31 cellular contexts compared by ENCODE assay signal in the genomic region with DNA sequence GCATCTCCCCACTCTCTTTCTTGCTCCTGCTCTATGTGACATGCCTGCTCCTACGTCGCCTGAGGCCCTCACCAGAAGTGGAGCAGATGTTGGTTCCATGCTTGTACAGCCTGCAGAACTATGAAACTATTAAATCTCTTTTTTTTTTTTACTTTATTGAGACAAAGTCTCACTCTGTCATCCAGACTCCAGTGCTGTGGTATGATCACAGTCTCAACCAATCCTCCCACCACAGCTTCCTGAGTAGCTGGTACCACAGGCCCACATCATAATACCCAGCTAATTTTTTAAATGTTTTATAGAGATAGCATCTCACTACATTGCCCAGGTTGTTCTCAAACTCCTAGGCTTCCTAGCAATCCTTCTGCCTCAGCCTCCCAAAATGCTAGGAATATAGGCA.
"Had no signal": no experiment of that assay in that cellular context is flagged by ENCODE, and none has a peak within 500 bp of the region (broad histone marks: within the 10 kb centered on the region; RNA-seq: fewer than 3 reads in every experiment).

No MANE protein-coding gene starts in this region.

- H3K4me3 Mint-ChIP-seq: activated B cell treated with CpG ODN at 0.5 μM for 24 hours; activated CD4-positive, alpha-beta memory T cell treated with anti-CD3 and anti-CD28 coated beads for 36 hours; activated CD8-positive, alpha-beta memory T cell treated with anti-CD3 and anti-CD28 coated beads, Interleukin-2, amount 10 ng/mL, durations not matched to agents 7 days and 5 days; activated CD8-positive, alpha-beta T cell treated with anti-CD3 and anti-CD28 coated beads, Interleukin-2, amount 10 ng/mL, durations not matched to agents 7 days and 5 days; activated naive CD4-positive, alpha-beta T cell treated with anti-CD3 and anti-CD28 coated beads for 36 hours; activated naive CD4-positive, alpha-beta T cell treated with anti-CD3 and anti-CD28 coated beads, Interleukin-2, amount 50 U/mL, for 24 hours; activated T-helper 1 cell treated with anti-CD3 and anti-CD28 coated beads, Interleukin-12 subunit alpha, Interleukin-12 subunit beta, Interleukin-2, Interleukin-4 antibody, amounts not matched to agents 30 ng/mL and 10 ng/mL and 1 ng/mL, durations not matched to agents 14 hours and 24 hours and 36 hours; central memory CD8-positive, alpha-beta T cell; dendritic cell treated with granulocyte-macrophage colony-stimulating factor and Interleukin-4, amounts not matched to agents 40 ng/mL and 50 ng/mL, for 4 days; T-helper 17 cell; T-helper 2 cell treated with Interferon-gamma antibody and Interleukin-4, amounts not matched to agents 5 μg/mL and 100 μg/mL, for 36 hours had no signal

- H3K36me3 ChIP-seq: brain microvascular endothelial cell, esophagus muscularis mucosa, WERI-Rb-1 had no signal

- H3K9me3 Mint-ChIP-seq: activated B cell treated with CpG ODN at 0.5 μM for 24 hours; activated CD4-positive, alpha-beta memory T cell treated with anti-CD3 and anti-CD28 coated beads for 36 hours; activated naive CD4-positive, alpha-beta T cell treated with anti-CD3 and anti-CD28 coated beads for 36 hours; activated naive CD4-positive, alpha-beta T cell treated with anti-CD3 and anti-CD28 coated beads, Interleukin-2, amount 50 U/mL, for 24 hours; activated T-helper 1 cell treated with anti-CD3 and anti-CD28 coated beads, Interleukin-12 subunit alpha, Interleukin-12 subunit beta, Interleukin-2, Interleukin-4 antibody, amounts not matched to agents 30 ng/mL and 10 ng/mL and 1 ng/mL, durations not matched to agents 14 hours and 24 hours and 36 hours; activated T-helper 2 cell treated with anti-CD3 and anti-CD28 coated beads, Interferon-gamma antibody, Interleukin-2, Interleukin-4, amounts not matched to agents 10 μg/mL and 5 μg/mL and 100 μg/mL, durations not matched to agents 14 hours and 24 hours and 36 hours; dendritic cell treated with granulocyte-macrophage colony-stimulating factor and Interleukin-4, amounts not matched to agents 40 ng/mL and 50 ng/mL, for 4 days; T-helper 2 cell treated with Interferon-gamma antibody and Interleukin-4, amounts not matched to agents 5 μg/mL and 100 μg/mL, for 36 hours had no signal

- H3K4me3 ChIP-seq: coronary artery, dorsolateral prefrontal cortex, esophagus muscularis mucosa had no signal

- H3K27ac Mint-ChIP-seq: activated B cell treated with CpG ODN at 0.5 μM for 24 hours; activated CD4-positive, alpha-beta memory T cell treated with anti-CD3 and anti-CD28 coated beads for 36 hours; activated CD8-positive, alpha-beta memory T cell treated with anti-CD3 and anti-CD28 coated beads, Interleukin-2, amount 10 ng/mL, durations not matched to agents 7 days and 5 days; activated CD8-positive, alpha-beta T cell treated with anti-CD3 and anti-CD28 coated beads, Interleukin-2, amount 10 ng/mL, durations not matched to agents 7 days and 5 days; activated naive CD4-positive, alpha-beta T cell treated with anti-CD3 and anti-CD28 coated beads for 36 hours; activated naive CD4-positive, alpha-beta T cell treated with anti-CD3 and anti-CD28 coated beads, Interleukin-2, amount 50 U/mL, for 24 hours; activated T-helper 1 cell treated with anti-CD3 and anti-CD28 coated beads, Interleukin-12 subunit alpha, Interleukin-12 subunit beta, Interleukin-2, Interleukin-4 antibody, amounts not matched to agents 30 ng/mL and 10 ng/mL and 1 ng/mL, durations not matched to agents 14 hours and 24 hours and 36 hours; activated T-helper 2 cell treated with anti-CD3 and anti-CD28 coated beads, Interferon-gamma antibody, Interleukin-2, Interleukin-4, amounts not matched to agents 10 μg/mL and 5 μg/mL and 100 μg/mL, durations not matched to agents 14 hours and 24 hours and 36 hours; dendritic cell treated with granulocyte-macrophage colony-stimulating factor and Interleukin-4, amounts not matched to agents 40 ng/mL and 50 ng/mL, for 4 days; T-helper 17 cell; T-helper 2 cell treated with Interferon-gamma antibody and Interleukin-4, amounts not matched to agents 5 μg/mL and 100 μg/mL, for 36 hours had no signal

- H3K27ac ChIP-seq: brain microvascular endothelial cell, coronary artery, dorsolateral prefrontal cortex, esophagus muscularis mucosa, WERI-Rb-1 had no signal

- H3K36me3 Mint-ChIP-seq: activated CD4-positive, alpha-beta memory T cell treated with anti-CD3 and anti-CD28 coated beads for 36 hours; activated CD8-positive, alpha-beta memory T cell treated with anti-CD3 and anti-CD28 coated beads, Interleukin-2, amount 10 ng/mL, durations not matched to agents 7 days and 5 days; activated naive CD4-positive, alpha-beta T cell treated with anti-CD3 and anti-CD28 coated beads, Interleukin-2, amount 50 U/mL, for 24 hours had no signal

- H3K4me1 ChIP-seq: esophagus muscularis mucosa had no signal

- H3K4me1 Mint-ChIP-seq: activated CD8-positive, alpha-beta memory T cell treated with anti-CD3 and anti-CD28 coated beads, Interleukin-2, amount 10 ng/mL, durations not matched to agents 7 days and 5 days; activated naive CD4-positive, alpha-beta T cell treated with anti-CD3 and anti-CD28 coated beads, Interleukin-2, amount 50 U/mL, for 24 hours; central memory CD8-positive, alpha-beta T cell; T-helper 17 cell had no signal

- ATAC-seq: activated CD4-positive, CD25-positive, alpha-beta regulatory T cell treated with anti-CD3 and anti-CD28 coated beads, Interleukin-2, amount 50 U/mL, for 24 hours; activated CD8-positive, alpha-beta memory T cell treated with anti-CD3 and anti-CD28 coated beads, Interleukin-2, amount 10 ng/mL, durations not matched to agents 7 days and 5 days; activated CD8-positive, alpha-beta T cell treated with anti-CD3 and anti-CD28 coated beads, Interleukin-2, amount 10 ng/mL, durations not matched to agents 7 days and 5 days; T-helper 17 cell had no signal

- H3K27me3 Mint-ChIP-seq: activated B cell treated with CpG ODN at 0.5 μM for 24 hours; activated CD4-positive, alpha-beta memory T cell treated with anti-CD3 and anti-CD28 coated beads for 36 hours; activated CD8-positive, alpha-beta memory T cell treated with anti-CD3 and anti-CD28 coated beads, Interleukin-2, amount 10 ng/mL, durations not matched to agents 7 days and 5 days; activated naive CD4-positive, alpha-beta T cell treated with anti-CD3 and anti-CD28 coated beads, Interleukin-2, amount 50 U/mL, for 24 hours; central memory CD8-positive, alpha-beta T cell; dendritic cell treated with granulocyte-macrophage colony-stimulating factor and Interleukin-4, amounts not matched to agents 40 ng/mL and 50 ng/mL, for 4 days; T-helper 17 cell had no signal

- DNase-seq: activated B cell treated with CpG ODN at 0.5 μM for 24 hours; activated CD4-positive, alpha-beta memory T cell treated with anti-CD3 and anti-CD28 coated beads for 36 hours; activated CD4-positive, alpha-beta T cell treated with anti-CD3 and anti-CD28 coated beads for 48 hours; activated CD8-positive, alpha-beta memory T cell treated with anti-CD3 and anti-CD28 coated beads, Interleukin-2, amount 10 ng/mL, durations not matched to agents 7 days and 5 days; activated CD8-positive, alpha-beta memory T cell treated with anti-CD3 and anti-CD28 coated beads, Interleukin-2, amount 50 U/mL, for 4 hours; activated CD8-positive, alpha-beta T cell treated with anti-CD3 and anti-CD28 coated beads, Interleukin-2, amount 10 ng/mL, durations not matched to agents 7 days and 5 days; activated effector memory CD4-positive, alpha-beta T cell treated with anti-CD3 and anti-CD28 coated beads, Interleukin-2, amount 50 U/mL, for 16 hours; activated naive CD4-positive, alpha-beta T cell treated with anti-CD3 and anti-CD28 coated beads for 36 hours; activated T-cell treated with anti-CD3 and anti-CD28 coated beads, Interleukin-2, amount 50 U/mL, for 1 hour; activated T-cell treated with anti-CD3 and anti-CD28 coated beads, Interleukin-2, amount 50 U/mL, for 48 hours; amniotic stem cell; anterior cingulate cortex; brain microvascular endothelial cell; dorsolateral prefrontal cortex; effector memory CD4-positive, alpha-beta T cell; erythroblast; foreskin fibroblast; head of caudate nucleus; T-helper 1 cell; T-helper 17 cell; T1000; WERI-Rb-1 had no signal

- H3K27me3 ChIP-seq: brain microvascular endothelial cell, dorsolateral prefrontal cortex, esophagus muscularis mucosa had no signal

- H3K9me3 ChIP-seq: esophagus muscularis mucosa had no signal
